27 cellular contexts compared by ENCODE assay signal in genomic region chr14:66824251-66824650, GRCh38.
DNase-seq lines count a peak whose midpoint lies in the region; ATAC-seq, FAIRE-seq and TF ChIP-seq lines count a peak whose summit lies in the region.
"Had no signal": no experiment of that assay in that cellular context is flagged by ENCODE, and none has a peak within 500 bp of the region (broad histone marks: within the 10 kb centered on the region; RNA-seq: fewer than 3 reads in every experiment).

No MANE protein-coding gene starts in this region.

- TF ChIP-seq CTCF in right lobe of liver (IDR thresholded peaks at IDR 0.05) (no peak), HepG2 (CRISPR knock-in tag; IDR thresholded peaks at IDR 0.05) (no peak), prostate gland (IDR thresholded peaks at IDR 0.05) (no peak), esophagus squamous epithelium (IDR thresholded peaks at IDR 0.05) (no peak)

- no peak for FAIRE-seq in HepG2 (lab: Jason Lieb, UNC)
- peak; percentile 53 for FAIRE-seq in frontal cortex (lab: Jason Lieb, UNC)
- FAIRE-seq: G401.6, GM12892 had no signal

- DNase-seq in right lobe of liver = no peak
- no peak for DNase-seq in HepG2 (ENCODE audit: low spot score)
- no peak for DNase-seq in frontal cortex (ENCODE audit: low spot score in 2 of 2)
- peak; percentile 49 for DNase-seq in midbrain (lab: John Stamatoyannopoulos, UW)
- DNase-seq in prostate gland (ENCODE audit: low spot score) = no peak
- DNase-seq in D341Med (ENCODE audit: low spot score) = no peak
- no peak for DNase-seq in HK-2 (ENCODE audit: unreplicated experiment)
- no peak for DNase-seq in esophagus squamous epithelium (lab: John Stamatoyannopoulos, UW)
- DNase-seq: ACHN; CD4-positive, alpha-beta memory T cell; DMS153; H7; HFFc6; IMR-90; NCI-H1105; NCI-H146; NCI-H2029; NCI-H345; NCI-H524; NCI-H774; NK-92 treated with Interleukin-12 subunit alpha and Interleukin-12 subunit beta, amount 100 ng/mL, for 24 hours had no signal

- no peak overlapping the region for H3K9ac ChIP-seq in HepG2 (ENCODE audit: insufficient read depth, low read depth, low read length)
- H3K9ac ChIP-seq: BLaER1 treated with 17β-estradiol and CSF1 and Interleukin-3, amounts not matched to agents 10 nM and 100 nM; KMS-11 had no signal

- no peaks in the 10 kb centered on the region for H4K20me1 ChIP-seq in HepG2 (ENCODE audit: insufficient read depth, low read length)
- H4K20me1 ChIP-seq: BLaER1 treated with 17β-estradiol and CSF1 and Interleukin-3, amounts not matched to agents 10 nM and 100 nM had no signal

- H2AFZ ChIP-seq in HepG2 (ENCODE audit: low read length) = no peak overlapping the region

- POLR2A ChIA-PET in HepG2 (lab: Yijun Ruan, JAX) = no interaction called here

- CTCF ChIA-PET in HepG2 (lab: Yijun Ruan, JAX; ENCODE audit: low intra/inter-chr PET ratio, low total read pairs) = no interaction called here

- H3K4me2 ChIP-seq in HepG2 (ENCODE audit: low read depth, low read length) = no peak overlapping the region
- H3K4me2 ChIP-seq: BLaER1 treated with 17β-estradiol and CSF1 and Interleukin-3, amounts not matched to agents 10 nM and 100 nM; KMS-11 had no signal

- no peak for TF ChIP-seq RAD21 in HepG2 (CRISPR knock-in tag; IDR thresholded peaks at IDR 0.05)

- H3K27ac ChIP-seq in right lobe of liver = no peak overlapping the region
- H3K27ac ChIP-seq in HepG2 (ENCODE audit: extremely low read length, insufficient read depth, low read length) = no peak overlapping the region
- H3K27ac ChIP-seq in prostate gland = no peak overlapping the region
- no peak overlapping the region for H3K27ac ChIP-seq in esophagus squamous epithelium
- H3K27ac ChIP-seq: 22Rv1; BLaER1 treated with 17β-estradiol and CSF1 and Interleukin-3, amounts not matched to agents 10 nM and 100 nM; KMS-11 had no signal

- H3K4me1 ChIP-seq in right lobe of liver = no peaks in the 10 kb centered on the region
- no peaks in the 10 kb centered on the region for H3K4me1 ChIP-seq in HepG2 (ENCODE audit: insufficient read depth, low read length)
- H3K4me1 ChIP-seq in prostate gland (replicated peaks) = no peaks in the 10 kb centered on the region
- peaks cover 0 to 22% (median 0%) of the 10 kb centered on the region in 3 donors for H3K4me1 ChIP-seq in esophagus squamous epithelium
- H3K4me1 ChIP-seq: BLaER1 treated with 17β-estradiol and CSF1 and Interleukin-3, amounts not matched to agents 10 nM and 100 nM had no signal

- in situ Hi-C loops in HepG2 (cut with HindIII; ENCODE audit: extremely low pct_ligation_motif_present, low pct_unique_long_range_greater_than_20kb) = no loop called here

- WGBS in right lobe of liver (ENCODE audit: insufficient coverage, low coverage, low lambda C conversion rate, missing lambda C conversion rate) = 58% methylated on average over 2 of the region's 2 CpGs
- whole genome bisulfite sequencing in HepG2 (ENCODE audit: low lambda C conversion rate) = 94% methylated on average over 2 of the region's 2 CpGs
- 54% methylated on average over 2 of the region's 2 CpGs for WGBS in prostate gland
- 28 to 58% methylated on average over 2 of the region's 2 CpGs for WGBS in esophagus squamous epithelium, 2 donors

- intact Hi-C loops in right lobe of liver (cut with DNase I) = no loop called here
- intact Hi-C loops in HepG2 (cut with micrococcal nuclease; ENCODE audit: unreplicated experiment) = no loop called here
- intact Hi-C loops in prostate gland (cut with DNase I) = no loop called here
- intact Hi-C loops in esophagus squamous epithelium (cut with DNase I) = no loop called here

- H3K36me3 ChIP-seq in right lobe of liver (no peaks in the 10 kb centered on the region), HepG2 (replicated peaks in 1 of 2; ENCODE audit: control insufficient read depth in 1 of 2, insufficient read depth in 2 of 2, low read length in 2 of 2) (no peaks in the 10 kb centered on the region), prostate gland (no peaks in the 10 kb centered on the region), esophagus squamous epithelium (no peaks in the 10 kb centered on the region)
- H3K36me3 ChIP-seq: BLaER1 treated with 17β-estradiol and CSF1 and Interleukin-3, amounts not matched to agents 10 nM and 100 nM had no signal

- H3K27me3 ChIP-seq in right lobe of liver (no peaks in the 10 kb centered on the region), HepG2 (ENCODE audit: control insufficient read depth in 1 of 2, insufficient read depth in 2 of 2, low read length in 2 of 2) (no peaks in the 10 kb centered on the region), prostate gland (replicated peaks; ENCODE audit: insufficient read depth) (no peaks in the 10 kb centered on the region), esophagus squamous epithelium (no peaks in the 10 kb centered on the region)
- H3K27me3 ChIP-seq: BLaER1 treated with 17β-estradiol and CSF1 and Interleukin-3, amounts not matched to agents 10 nM and 100 nM had no signal

- no peaks in the 10 kb centered on the region for H3K79me2 ChIP-seq in HepG2 (ENCODE audit: insufficient read depth, low read length)

- H3K9me3 ChIP-seq in right lobe of liver (no peaks in the 10 kb centered on the region), HepG2 (ENCODE audit: low read length) (no peaks in the 10 kb centered on the region), prostate gland (no peaks in the 10 kb centered on the region), esophagus squamous epithelium (no peaks in the 10 kb centered on the region)

- TF ChIP-seq POLR2A in right lobe of liver (IDR thresholded peaks at IDR 0.05) (no peak), HepG2 (IDR thresholded peaks at IDR 0.05; ENCODE audit: insufficient read depth in 1 of 2, low read depth in 2 of 2, low read length in 2 of 2) (no peak), prostate gland (IDR thresholded peaks at IDR 0.05) (no peak), esophagus squamous epithelium (IDR thresholded peaks at IDR 0.05) (no peak)

- TF ChIP-seq EP300 in HepG2 (IDR thresholded peaks at IDR 0.05; ENCODE audit: low read depth in 2 of 2, low read length in 2 of 2) (no peak), HepG2 (CRISPR knock-in tag; IDR thresholded peaks at IDR 0.05; ENCODE audit: borderline replicate concordance) (no peak)

- ATAC-seq in right lobe of liver (peak; percentile 30 to 67 (median 42)), HepG2 (no peak)
- ATAC-seq: Panc1 had no signal

- no TSS peak for BruUV-seq in HepG2 (replicated peaks; lab: Mats Ljungman, UMichigan)

- H3K4me3 ChIP-seq in right lobe of liver = no peak overlapping the region
- no peak overlapping the region for H3K4me3 ChIP-seq in HepG2 (replicated peaks in 1 of 3; ENCODE audit: insufficient read depth in 1 of 3, low read depth in 2 of 3, low read length in 3 of 3)
- no peak overlapping the region for H3K4me3 ChIP-seq in prostate gland
- no peak overlapping the region for H3K4me3 ChIP-seq in esophagus squamous epithelium
- H3K4me3 ChIP-seq: BLaER1 treated with 17β-estradiol and CSF1 and Interleukin-3, amounts not matched to agents 10 nM and 100 nM had no signal

TF ChIP-seq in HepG2, 621 proteins besides CTCF, POLR2A, EP300 and RAD21 (continues in another document):
- no peak for TF ChIP-seq ZBTB43 (CRISPR knock-in tag; conservative IDR thresholded peaks at IDR 0.05)
- no peak for TF ChIP-seq CEBPB (IDR thresholded peaks at IDR 0.05; ENCODE audit: borderline replicate concordance, low read depth, low read length)
- TF ChIP-seq, protein P1, sequence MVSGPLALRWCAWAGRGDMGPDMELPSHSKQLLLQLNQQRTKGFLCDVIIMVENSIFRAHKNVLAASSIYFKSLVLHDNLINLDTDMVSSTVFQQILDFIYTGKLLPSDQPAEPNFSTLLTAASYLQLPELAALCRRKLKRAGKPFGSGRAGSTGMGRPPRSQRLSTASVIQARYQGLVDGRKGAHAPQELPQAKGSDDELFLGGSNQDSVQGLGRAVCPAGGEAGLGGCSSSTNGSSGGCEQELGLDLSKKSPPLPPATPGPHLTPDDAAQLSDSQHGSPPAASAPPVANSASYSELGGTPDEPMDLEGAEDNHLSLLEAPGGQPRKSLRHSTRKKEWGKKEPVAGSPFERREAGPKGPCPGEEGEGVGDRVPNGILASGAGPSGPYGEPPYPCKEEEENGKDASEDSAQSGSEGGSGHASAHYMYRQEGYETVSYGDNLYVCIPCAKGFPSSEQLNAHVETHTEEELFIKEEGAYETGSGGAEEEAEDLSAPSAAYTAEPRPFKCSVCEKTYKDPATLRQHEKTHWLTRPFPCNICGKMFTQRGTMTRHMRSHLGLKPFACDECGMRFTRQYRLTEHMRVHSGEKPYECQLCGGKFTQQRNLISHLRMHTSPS (CRISPR knock-in tag; IDR thresholded peaks at IDR 0.05; ENCODE audit: low read depth) = no peak
